Comparison of ENCODE assay signal across 19 cellular contexts in genomic region chr2:201733544-201733943, GRCh38. TPM values are rescaled to one million over a fixed set of nuclear protein-coding genes. Genes with fewer than 3 reads are reported as not detected.
"Had no signal": no experiment of that assay in that cellular context is flagged by ENCODE, and none has a peak within 500 bp of the region (broad histone marks: within the 10 kb centered on the region; RNA-seq: fewer than 3 reads in every experiment).

No MANE protein-coding gene starts in this region.

- H3K4me3 Mint-ChIP-seq: activated T-helper 17 cell treated with anti-CD3 and anti-CD28 coated beads, Interleukin-2, amount 50 U/mL, for 72 hours; central memory CD8-positive, alpha-beta T cell; dendritic cell treated with granulocyte-macrophage colony-stimulating factor and Interleukin-4, amounts not matched to agents 40 ng/mL and 50 ng/mL, for 4 days; stimulated activated naive CD8-positive, alpha-beta T cell treated with anti-CD3 and anti-CD28 coated beads, Interleukin-15, amount 100 ng/mL, for 72 hours had no signal

- H3K4me1 Mint-ChIP-seq: activated T-helper 17 cell treated with anti-CD3 and anti-CD28 coated beads, Interleukin-2, amount 50 U/mL, for 72 hours; central memory CD8-positive, alpha-beta T cell had no signal

- H3K27me3 ChIP-seq: adrenal gland, esophagus muscularis mucosa, ovary, testis had no signal

- ATAC-seq: activated T-helper 17 cell treated with anti-CD3 and anti-CD28 coated beads, Interleukin-2, amount 50 U/mL, for 72 hours; stimulated activated naive CD8-positive, alpha-beta T cell treated with anti-CD3 and anti-CD28 coated beads, Interleukin-15, amount 100 ng/mL, for 72 hours had no signal

- DNase-seq: activated CD4-positive, alpha-beta T cell treated with anti-CD3 and anti-CD28 coated beads for 48 hours; activated naive CD4-positive, alpha-beta T cell treated with anti-CD3 and anti-CD28 coated beads, Interleukin-2, amount 50 U/mL, for 16 hours; adrenal gland; foreskin fibroblast; head of caudate nucleus; left ventricle myocardium inferior; mesendoderm; ovary; retina; stimulated activated CD4-positive, alpha-beta T cell treated with anti-CD3 and anti-CD28 coated beads, Interleukin-15, amount 100 ng/mL, for 24 hours; stimulated activated CD4-positive, alpha-beta T cell treated with anti-CD3 and anti-CD28 coated beads, Interleukin-4, amount 100 ng/mL, for 24 hours; stimulated activated naive CD8-positive, alpha-beta T cell treated with anti-CD3 and anti-CD28 coated beads, Interleukin-15, amount 100 ng/mL, for 72 hours; T-helper 1 cell; testis; WERI-Rb-1 had no signal

- H3K4me1 ChIP-seq: adrenal gland, esophagus muscularis mucosa, left ventricle myocardium inferior, testis had no signal

- H3K9me3 ChIP-seq: left ventricle myocardium inferior, ovary, testis had no signal

- H3K9me3 Mint-ChIP-seq: activated T-helper 17 cell treated with anti-CD3 and anti-CD28 coated beads, Interleukin-2, amount 50 U/mL, for 72 hours; central memory CD8-positive, alpha-beta T cell; stimulated activated naive CD8-positive, alpha-beta T cell treated with anti-CD3 and anti-CD28 coated beads, Interleukin-15, amount 100 ng/mL, for 72 hours had no signal

- H3K27ac ChIP-seq: adrenal gland, esophagus muscularis mucosa, left ventricle myocardium inferior, ovary, testis, WERI-Rb-1 had no signal

- H3K36me3 ChIP-seq: ovary had no signal

- H3K27me3 Mint-ChIP-seq: activated T-helper 17 cell treated with anti-CD3 and anti-CD28 coated beads, Interleukin-2, amount 50 U/mL, for 72 hours; central memory CD8-positive, alpha-beta T cell; dendritic cell treated with granulocyte-macrophage colony-stimulating factor and Interleukin-4, amounts not matched to agents 40 ng/mL and 50 ng/mL, for 4 days; stimulated activated naive CD8-positive, alpha-beta T cell treated with anti-CD3 and anti-CD28 coated beads, Interleukin-15, amount 100 ng/mL, for 72 hours had no signal

- H3K4me3 ChIP-seq: adrenal gland, esophagus muscularis mucosa, left ventricle myocardium inferior, ovary, testis had no signal

- H3K27ac Mint-ChIP-seq: activated T-helper 17 cell treated with anti-CD3 and anti-CD28 coated beads, Interleukin-2, amount 50 U/mL, for 72 hours; dendritic cell treated with granulocyte-macrophage colony-stimulating factor and Interleukin-4, amounts not matched to agents 40 ng/mL and 50 ng/mL, for 4 days; stimulated activated naive CD8-positive, alpha-beta T cell treated with anti-CD3 and anti-CD28 coated beads, Interleukin-15, amount 100 ng/mL, for 72 hours had no signal

RNA-seq across cellular contexts. Expression of gene MPP4, which starts 35.1 kb away (rescaled TPM):
- total RNA-seq: activated T-helper 17 cell treated with anti-CD3 and anti-CD28 coated beads, Interleukin-2, amount 50 U/mL, for 72 hours; left ventricle myocardium inferior; testis had no signal
